In the genomic region with DNA sequence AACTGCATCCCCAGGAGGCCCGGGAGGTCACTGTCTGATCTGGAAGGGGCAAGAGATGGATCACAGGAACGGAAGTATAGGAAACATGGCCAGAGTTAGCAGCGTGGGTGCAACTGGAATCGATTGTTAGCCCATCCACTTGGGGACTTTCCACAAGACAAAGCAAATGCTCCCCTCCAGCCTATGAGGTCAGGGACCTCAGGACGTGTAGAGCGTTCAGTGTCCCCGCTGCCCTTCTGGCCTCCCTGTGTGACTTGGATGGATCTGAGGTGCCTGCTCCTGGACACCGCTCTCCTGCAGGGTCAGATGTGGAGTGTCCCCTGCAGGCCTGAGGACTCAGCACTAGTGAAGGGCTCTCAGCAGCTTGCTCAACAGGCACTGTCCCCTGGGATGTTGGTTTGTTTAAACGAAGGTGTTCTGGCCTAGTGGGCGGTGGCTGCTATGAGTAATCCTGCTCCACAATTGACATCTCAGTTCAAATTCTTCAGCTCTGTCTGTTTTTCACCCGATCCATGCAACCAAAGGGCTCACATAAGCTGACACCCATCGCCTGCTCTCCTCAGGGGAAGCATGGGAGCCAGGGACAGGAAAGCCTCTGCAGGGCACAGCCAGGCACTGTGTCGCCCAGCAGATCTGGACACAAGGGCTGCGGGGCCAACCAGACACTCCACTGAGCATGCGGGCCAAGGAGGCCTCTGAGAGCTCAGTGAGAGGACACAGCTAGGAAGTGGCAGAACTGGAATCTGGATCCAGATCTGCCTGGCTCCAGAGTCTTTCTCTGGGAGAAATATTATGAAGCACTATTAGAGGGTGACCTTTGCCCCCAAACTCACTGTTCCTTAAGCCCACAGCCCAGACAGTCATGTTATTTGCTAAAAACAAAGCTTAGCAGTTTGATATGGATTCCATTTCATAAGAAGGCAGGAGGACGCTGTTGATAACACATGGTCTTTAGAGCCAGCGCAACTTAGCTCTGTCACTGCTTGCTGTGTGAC, we compare ENCODE assay signal across 8 cellular contexts.
DNase-seq lines count a peak whose midpoint lies in the region; ATAC-seq, FAIRE-seq and TF ChIP-seq lines count a peak whose summit lies in the region.

No MANE protein-coding gene starts in this region.

- H3K4me1 ChIP-seq in esophagus squamous epithelium (peaks cover 4 to 34% (median 9%) of the 10 kb centered on the region in 3 donors), sigmoid colon (peaks cover 0 to 23% (median 21%) of the 10 kb centered on the region in 4 donors)

- peak; percentile 88 for FAIRE-seq in GM18507 (lab: Jason Lieb, UNC)

- H3K36me3 ChIP-seq in esophagus squamous epithelium (no peaks in the 10 kb centered on the region), sigmoid colon (no peaks in the 10 kb centered on the region)

- intact Hi-C loops in esophagus squamous epithelium (cut with DNase I), result no loop called here
- intact Hi-C loops in sigmoid colon (cut with DNase I), result no loop called here

- TF ChIP-seq CTCF in esophagus squamous epithelium (IDR thresholded peaks at IDR 0.05) (no peak), sigmoid colon (IDR thresholded peaks at IDR 0.05) (no peak)

- no peak overlapping the region for H3K4me3 ChIP-seq in esophagus squamous epithelium
- no peak overlapping the region for H3K4me3 ChIP-seq in sigmoid colon

- no peaks in the 10 kb centered on the region for H3K9me3 ChIP-seq in esophagus squamous epithelium
- H3K9me3 ChIP-seq in sigmoid colon, result no peaks in the 10 kb centered on the region

- H3K27ac ChIP-seq in esophagus squamous epithelium (peak overlapping the region; percentile 27 to 73 (median 52)), sigmoid colon (peak overlapping the region; percentile 49 to 61 (median 54))

- WGBS in esophagus squamous epithelium, 2 donors, result 70 to 84% methylated on average over 11 to 12 of the region's 17 CpGs
- 76 to 82% methylated on average over 17 of the region's 17 CpGs for WGBS in sigmoid colon, 2 donors

- H3K27me3 ChIP-seq in esophagus squamous epithelium, result no peaks in the 10 kb centered on the region
- no peaks in the 10 kb centered on the region for H3K27me3 ChIP-seq in sigmoid colon

- ATAC-seq in GM21786 (IDR thresholded peaks at IDR 0.05; ENCODE audit: unreplicated experiment), result peak; percentile 90

- DNase-seq in GM18507 (ENCODE audit: extremely low spot score, insufficient read length, low read depth) (peak; percentile 69), LHCN-M2 (ENCODE audit: low read depth) (peak; percentile 75), esophagus squamous epithelium (lab: John Stamatoyannopoulos, UW) (no peak), sigmoid colon (peak; percentile 89), NCI-H2196 (lab: John Stamatoyannopoulos, UW; ENCODE audit: unreplicated experiment) (no peak), NCI-H2171 treated with DMSO at 0.1 percent for 48 hours (lab: John Stamatoyannopoulos, UW) (no peak)
- DNase-seq in stimulated activated CD4-positive, alpha-beta T cell treated with anti-CD3 and anti-CD28 coated beads, Interleukin-4, amount 100 ng/mL, for 4 hours, result no peak

- no peak for TF ChIP-seq POLR2A in esophagus squamous epithelium (IDR thresholded peaks at IDR 0.05)
- TF ChIP-seq POLR2A in sigmoid colon (IDR thresholded peaks at IDR 0.05), result no peak

- TF ChIP-seq EP300 in sigmoid colon (IDR thresholded peaks at IDR 0.05), result no peak

Comparison
In these comparisons a context has a peak if more than half of its experiments do, and no peak if none do; other contexts are left out.
1. DNase-seq: peak in GM18507 (single experiment), LHCN-M2 (single experiment) and sigmoid colon (single experiment); none in esophagus squamous epithelium (single experiment), NCI-H2196 (single experiment), stimulated activated CD4-positive, alpha-beta T cell treated with anti-CD3 and anti-CD28 coated beads, Interleukin-4, amount 100 ng/mL, for 4 hours (0 of 2) and NCI-H2171 treated with DMSO at 0.1 percent for 48 hours (single experiment).